8 cellular contexts compared by ENCODE assay signal in genomic region chr2:100820346-100821254, GRCh38. TPM values are rescaled to one million over a fixed set of nuclear protein-coding genes. Genes with fewer than 3 reads are reported as not detected.
DNase-seq lines count a peak whose midpoint lies in the region; ATAC-seq, FAIRE-seq and TF ChIP-seq lines count a peak whose summit lies in the region.

No MANE protein-coding gene starts in this region.

- H3K4me1 Mint-ChIP-seq in stimulated activated memory B cell treated with anti-CD40 and anti-IgM and Interleukin-4, amounts not matched to agents 10 μg/mL and 1 μg/mL and 100 μg/mL, for 72 hours: no peaks in the 10 kb centered on the region

- H3K4me1 ChIP-seq in ascending aorta (peaks cover 0 to 3% of the 10 kb centered on the region in 2 donors), keratinocyte (ENCODE audit: control insufficient read depth, extremely low read depth, insufficient read depth, low read length) (peaks cover 27% of the 10 kb centered on the region)

- no peak overlapping the region for H3K4me3 Mint-ChIP-seq in stimulated activated memory B cell treated with anti-CD40 and anti-IgM and Interleukin-4, amounts not matched to agents 10 μg/mL and 1 μg/mL and 100 μg/mL, for 72 hours

- intact Hi-C loops in ascending aorta (cut with DNase I): loop anchor here (2.0 kb wide), 2 partner anchors 104 to 138 kb away; no protein-coding TSS in a partner anchor

- H3K27ac Mint-ChIP-seq in stimulated activated memory B cell treated with anti-CD40 and anti-IgM and Interleukin-4, amounts not matched to agents 10 μg/mL and 1 μg/mL and 100 μg/mL, for 72 hours: no peak overlapping the region

- H3K27me3 ChIP-seq in ascending aorta: no peaks in the 10 kb centered on the region
- H3K27me3 ChIP-seq in keratinocyte (ENCODE audit: control insufficient read depth, extremely low read depth, insufficient read depth, low read length): no peaks in the 10 kb centered on the region

- peaks cover 71% of the 10 kb centered on the region for H3K27me3 Mint-ChIP-seq in stimulated activated memory B cell treated with anti-CD40 and anti-IgM and Interleukin-4, amounts not matched to agents 10 μg/mL and 1 μg/mL and 100 μg/mL, for 72 hours

- H3K4me3 ChIP-seq in ascending aorta: peak overlapping the region; percentile 91 to 95
- peak overlapping the region; percentile 68 to 76 (median 76) for H3K4me3 ChIP-seq in keratinocyte (ENCODE audit: control insufficient read depth in 2 of 3, extremely low read depth in 1 of 3, insufficient read depth in 2 of 3, low read depth in 1 of 3, low read length in 3 of 3)

- peak; percentile 46 for ATAC-seq in stimulated activated memory B cell treated with anti-CD40 and anti-IgM and Interleukin-4, amounts not matched to agents 10 μg/mL and 1 μg/mL and 100 μg/mL, for 72 hours

- no peak for FAIRE-seq in keratinocyte (lab: Jason Lieb, UNC)

- H3K9me3 Mint-ChIP-seq in stimulated activated memory B cell treated with anti-CD40 and anti-IgM and Interleukin-4, amounts not matched to agents 10 μg/mL and 1 μg/mL and 100 μg/mL, for 72 hours: no peaks in the 10 kb centered on the region

- TF ChIP-seq CTCF in ascending aorta (IDR thresholded peaks at IDR 0.05): no peak
- TF ChIP-seq CTCF in keratinocyte (optimal IDR thresholded peaks at IDR 0.05 in 1 of 3, IDR thresholded peaks at IDR 0.05 in 1 of 3, conservative IDR thresholded peaks at IDR 0.05 in 1 of 3; ENCODE audit: extremely low read depth in 1 of 3, insufficient read depth in 2 of 3, low read length in 3 of 3): no peak

- peaks cover 2% of the 10 kb centered on the region for H3K9me1 ChIP-seq in keratinocyte (ENCODE audit: control insufficient read depth, extremely low read depth, insufficient read depth, low read length)

- H3K9ac ChIP-seq in keratinocyte (ENCODE audit: control insufficient read depth, extremely low read depth, insufficient read depth, low read length): peak overlapping the region; percentile 88

- peaks cover 31% of the 10 kb centered on the region for H3K79me2 ChIP-seq in keratinocyte (ENCODE audit: control insufficient read depth, insufficient read depth, low read length)

- H2AFZ ChIP-seq in keratinocyte (ENCODE audit: control insufficient read depth, low read length): peak overlapping the region; percentile 35

- H3K36me3 Mint-ChIP-seq in stimulated activated memory B cell treated with anti-CD40 and anti-IgM and Interleukin-4, amounts not matched to agents 10 μg/mL and 1 μg/mL and 100 μg/mL, for 72 hours: no peaks in the 10 kb centered on the region

- no peaks in the 10 kb centered on the region for H3K9me3 ChIP-seq in ascending aorta
- no peaks in the 10 kb centered on the region for H3K9me3 ChIP-seq in keratinocyte (ENCODE audit: control insufficient read depth, low read depth, low read length)

- dilution Hi-C loops in keratinocyte (cut with MboI; ENCODE audit: extremely low pct_ligation_motif_present, low sequenced_read_pairs): no loop called here

- H4K20me1 ChIP-seq in keratinocyte (ENCODE audit: control insufficient read depth, extremely low read depth, insufficient read depth, low read length): no peaks in the 10 kb centered on the region

- peak overlapping the region; percentile 15 to 54 for H3K27ac ChIP-seq in ascending aorta
- peak overlapping the region; percentile 53 for H3K27ac ChIP-seq in keratinocyte (ENCODE audit: control insufficient read depth, insufficient read depth, low read length)

- peak overlapping the region; percentile 92 for H3K4me2 ChIP-seq in keratinocyte (ENCODE audit: control insufficient read depth, extremely low read depth, insufficient read depth, low read depth, low read length)

- DNase-seq in HuH-7.5 (ENCODE audit: low spot score): peak; percentile 41
- no peak for DNase-seq in ascending aorta (ENCODE audit: low spot score in 2 of 2)
- no peak for DNase-seq in keratinocyte (ENCODE audit: low read depth, low spot score)
- no peak for DNase-seq in NAMALWA (ENCODE audit: low spot score)
- DNase-seq in pons (ENCODE audit: low spot score): no peak
- no peak for DNase-seq in NCI-H1048 (lab: John Stamatoyannopoulos, UW)
- DNase-seq in EL: no peak

- no peaks in the 10 kb centered on the region for H3K36me3 ChIP-seq in ascending aorta
- peaks cover 1 to 2% of the 10 kb centered on the region in 2 experiments for H3K36me3 ChIP-seq in keratinocyte (ENCODE audit: control insufficient read depth in 2 of 2, extremely low read depth in 1 of 2, insufficient read depth in 2 of 2, low read length in 2 of 2)

RNA-seq across cellular contexts. Expression of gene NPAS2, which starts 0.7 kb away (rescaled TPM):
- 72.6 TPM for total RNA-seq in ascending aorta
- polyA plus RNA-seq in keratinocyte: 14.9 to 24.0 TPM (median 17.7 TPM) in 3 replicates
- polyA plus RNA-seq in keratinocyte (2011; ENCODE audit: low read depth): 47.5 TPM
- polyA plus RNA-seq in keratinocyte (2011; cell fraction: cytosol; rRNA removed): 32.0 and 43.6 TPM in 2 replicates
- 56.1 and 69.6 TPM in 2 replicates for polyA plus RNA-seq in keratinocyte (2011; cell fraction: nucleus; rRNA removed)
- polyA plus RNA-seq in keratinocyte (2012; ENCODE audit: low replicate concordance): 31.1 and 41.1 TPM in 2 replicates
- polyA minus RNA-seq in keratinocyte: 35.9 to 47.4 TPM (median 37.5 TPM) in 3 replicates
- 43.9 TPM for polyA minus RNA-seq in keratinocyte (2011; cell fraction: cytosol; rRNA and poly(A)+ RNA removed)
- polyA minus RNA-seq in keratinocyte (2011; cell fraction: nucleus; rRNA and poly(A)+ RNA removed): 35.5 and 64.7 TPM in 2 replicates
